ENCODE assay signal across 8 cellular contexts in genomic region chr22:37051629-37052385, GRCh38. TPM values are rescaled to one million over a fixed set of nuclear protein-coding genes. Genes with fewer than 3 reads are reported as not detected.
DNase-seq lines count a peak whose midpoint lies in the region; ATAC-seq and TF ChIP-seq lines count a peak whose summit lies in the region.

A gene with protein sequence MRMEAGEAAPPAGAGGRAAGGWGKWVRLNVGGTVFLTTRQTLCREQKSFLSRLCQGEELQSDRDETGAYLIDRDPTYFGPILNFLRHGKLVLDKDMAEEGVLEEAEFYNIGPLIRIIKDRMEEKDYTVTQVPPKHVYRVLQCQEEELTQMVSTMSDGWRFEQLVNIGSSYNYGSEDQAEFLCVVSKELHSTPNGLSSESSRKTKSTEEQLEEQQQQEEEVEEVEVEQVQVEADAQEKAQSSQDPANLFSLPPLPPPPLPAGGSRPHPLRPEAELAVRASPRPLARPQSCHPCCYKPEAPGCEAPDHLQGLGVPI (plus strand): TSS chr22:37051742. CDS start chr22:37051761, 19 bp downstream.

- H3K4me1 ChIP-seq in HEK293 (ENCODE audit: control insufficient read depth, insufficient read depth, low read length) = peaks cover 5% of the 10 kb centered on the region; the same call in 1 of the 2 replicates

- H3K36me3 Mint-ChIP-seq in activated CD8-positive, alpha-beta T cell treated with anti-CD3 and anti-CD28 coated beads, Interleukin-2, amount 10 ng/mL, durations not matched to agents 7 days and 5 days (ENCODE audit: low read depth) = peaks cover 8% of the 10 kb centered on the region

- H3K36me3 ChIP-seq in HEK293 (ENCODE audit: control insufficient read depth in 2 of 2, insufficient read depth in 1 of 2, low read length in 2 of 2) = peaks cover 0 to 40% of the 10 kb centered on the region in 2 experiments; a peak in 1 of 3 replicates

- CTCF ChIA-PET in HEK293 (lab: Yijun Ruan, JAX) = interaction anchor here (1.0 to 1.5 kb wide), 4 partner anchors 8 to 196 kb away, joined by 3 to 6 read pairs (median 4); no protein-coding TSS in a partner anchor
- CTCF ChIA-PET in activated CD8-positive, alpha-beta T cell treated with anti-CD3 and anti-CD28 coated beads, Interleukin-2, amount 10 ng/mL, durations not matched to agents 7 days and 5 days (lab: Charles Lee) = interaction anchor here (0.8 to 2.4 kb wide), 7 partner anchors 9 to 293 kb away, joined by 3 to 10 read pairs (median 6); no protein-coding TSS in a partner anchor

- TF ChIP-seq CTCF in HEK293 (tag by site-specific recombination; IDR thresholded peaks at IDR 0.05) = no peak

- peak; percentile 100 for ATAC-seq in activated CD8-positive, alpha-beta T cell treated with anti-CD3 and anti-CD28 coated beads, Interleukin-2, amount 10 ng/mL, durations not matched to agents 7 days and 5 days
- no peak for ATAC-seq in GM18517 (IDR thresholded peaks at IDR 0.05; ENCODE audit: unreplicated experiment)

- H3K4me3 ChIP-seq in HEK293 (ENCODE audit: low read depth, low read length) = peak within 1 kb of the TSS; percentile 73

- peak within 1 kb of the TSS; percentile 76 for H3K4me3 Mint-ChIP-seq in activated CD8-positive, alpha-beta T cell treated with anti-CD3 and anti-CD28 coated beads, Interleukin-2, amount 10 ng/mL, durations not matched to agents 7 days and 5 days

- DNase-seq in Daoy (ENCODE audit: low read depth) = peak; percentile 85
- DNase-seq in NCI-H510A (lab: John Stamatoyannopoulos, UW) = peak; percentile 24
- DNase-seq in activated CD8-positive, alpha-beta T cell treated with anti-CD3 and anti-CD28 coated beads, Interleukin-2, amount 10 ng/mL, durations not matched to agents 7 days and 5 days = peak; percentile 85
- DNase-seq in effector CD8-positive, alpha-beta T cell (lab: John Stamatoyannopoulos, UW) = peak; percentile 47
- peak; percentile 71 for DNase-seq in medulla oblongata (ENCODE audit: extremely low spot score)
- peak; percentile 61 to 64 (median 64) for DNase-seq in stimulated activated CD4-positive, alpha-beta T cell treated with anti-CD3 and anti-CD28 coated beads, TNF-alpha, amount 100 ng/mL, for 4 hours (ENCODE audit: low read depth in 3 of 3)

- H3K27ac Mint-ChIP-seq in activated CD8-positive, alpha-beta T cell treated with anti-CD3 and anti-CD28 coated beads, Interleukin-2, amount 10 ng/mL, durations not matched to agents 7 days and 5 days = peak within 1 kb of the TSS; percentile 63

- POLR2A ChIA-PET in HEK293 (lab: Yijun Ruan, JAX) = interaction anchor here (0.5 to 1.7 kb wide), 15 partner anchors 9 to 395 kb away, joined by 3 to 7 read pairs (median 3); partner anchors contain the start of gene TST
- POLR2A ChIA-PET in activated CD8-positive, alpha-beta T cell treated with anti-CD3 and anti-CD28 coated beads, Interleukin-2, amount 10 ng/mL, durations not matched to agents 7 days and 5 days (lab: Charles Lee) = interaction anchor here (0.8 to 1.2 kb wide), 4 partner anchors 28 to 276 kb away, joined by 3 to 4 read pairs (median 4); partner anchors contain the start of genes IFT27 and IL2RB

- H3K9me3 Mint-ChIP-seq in activated CD8-positive, alpha-beta T cell treated with anti-CD3 and anti-CD28 coated beads, Interleukin-2, amount 10 ng/mL, durations not matched to agents 7 days and 5 days (ENCODE audit: insufficient read depth) = no peaks in the 10 kb centered on the region

- peaks cover 19% of the 10 kb centered on the region for H3K4me1 Mint-ChIP-seq in activated CD8-positive, alpha-beta T cell treated with anti-CD3 and anti-CD28 coated beads, Interleukin-2, amount 10 ng/mL, durations not matched to agents 7 days and 5 days (ENCODE audit: low read depth)

- H3K9me3 ChIP-seq in HEK293 (ENCODE audit: control insufficient read depth, insufficient read depth, low read depth, low read length) = no peaks in the 10 kb centered on the region

- H3K27ac ChIP-seq in HEK293 (ENCODE audit: extremely low read depth, low read depth, low read length) = no peak within 1 kb of the TSS

- H3K27me3 Mint-ChIP-seq in activated CD8-positive, alpha-beta T cell treated with anti-CD3 and anti-CD28 coated beads, Interleukin-2, amount 10 ng/mL, durations not matched to agents 7 days and 5 days (ENCODE audit: low read depth) = no peaks in the 10 kb centered on the region

TF ChIP-seq in HEK293, 187 proteins besides CTCF, POLR2A, EP300 and RAD21 (continues in another document):
- TF ChIP-seq, protein P1, sequence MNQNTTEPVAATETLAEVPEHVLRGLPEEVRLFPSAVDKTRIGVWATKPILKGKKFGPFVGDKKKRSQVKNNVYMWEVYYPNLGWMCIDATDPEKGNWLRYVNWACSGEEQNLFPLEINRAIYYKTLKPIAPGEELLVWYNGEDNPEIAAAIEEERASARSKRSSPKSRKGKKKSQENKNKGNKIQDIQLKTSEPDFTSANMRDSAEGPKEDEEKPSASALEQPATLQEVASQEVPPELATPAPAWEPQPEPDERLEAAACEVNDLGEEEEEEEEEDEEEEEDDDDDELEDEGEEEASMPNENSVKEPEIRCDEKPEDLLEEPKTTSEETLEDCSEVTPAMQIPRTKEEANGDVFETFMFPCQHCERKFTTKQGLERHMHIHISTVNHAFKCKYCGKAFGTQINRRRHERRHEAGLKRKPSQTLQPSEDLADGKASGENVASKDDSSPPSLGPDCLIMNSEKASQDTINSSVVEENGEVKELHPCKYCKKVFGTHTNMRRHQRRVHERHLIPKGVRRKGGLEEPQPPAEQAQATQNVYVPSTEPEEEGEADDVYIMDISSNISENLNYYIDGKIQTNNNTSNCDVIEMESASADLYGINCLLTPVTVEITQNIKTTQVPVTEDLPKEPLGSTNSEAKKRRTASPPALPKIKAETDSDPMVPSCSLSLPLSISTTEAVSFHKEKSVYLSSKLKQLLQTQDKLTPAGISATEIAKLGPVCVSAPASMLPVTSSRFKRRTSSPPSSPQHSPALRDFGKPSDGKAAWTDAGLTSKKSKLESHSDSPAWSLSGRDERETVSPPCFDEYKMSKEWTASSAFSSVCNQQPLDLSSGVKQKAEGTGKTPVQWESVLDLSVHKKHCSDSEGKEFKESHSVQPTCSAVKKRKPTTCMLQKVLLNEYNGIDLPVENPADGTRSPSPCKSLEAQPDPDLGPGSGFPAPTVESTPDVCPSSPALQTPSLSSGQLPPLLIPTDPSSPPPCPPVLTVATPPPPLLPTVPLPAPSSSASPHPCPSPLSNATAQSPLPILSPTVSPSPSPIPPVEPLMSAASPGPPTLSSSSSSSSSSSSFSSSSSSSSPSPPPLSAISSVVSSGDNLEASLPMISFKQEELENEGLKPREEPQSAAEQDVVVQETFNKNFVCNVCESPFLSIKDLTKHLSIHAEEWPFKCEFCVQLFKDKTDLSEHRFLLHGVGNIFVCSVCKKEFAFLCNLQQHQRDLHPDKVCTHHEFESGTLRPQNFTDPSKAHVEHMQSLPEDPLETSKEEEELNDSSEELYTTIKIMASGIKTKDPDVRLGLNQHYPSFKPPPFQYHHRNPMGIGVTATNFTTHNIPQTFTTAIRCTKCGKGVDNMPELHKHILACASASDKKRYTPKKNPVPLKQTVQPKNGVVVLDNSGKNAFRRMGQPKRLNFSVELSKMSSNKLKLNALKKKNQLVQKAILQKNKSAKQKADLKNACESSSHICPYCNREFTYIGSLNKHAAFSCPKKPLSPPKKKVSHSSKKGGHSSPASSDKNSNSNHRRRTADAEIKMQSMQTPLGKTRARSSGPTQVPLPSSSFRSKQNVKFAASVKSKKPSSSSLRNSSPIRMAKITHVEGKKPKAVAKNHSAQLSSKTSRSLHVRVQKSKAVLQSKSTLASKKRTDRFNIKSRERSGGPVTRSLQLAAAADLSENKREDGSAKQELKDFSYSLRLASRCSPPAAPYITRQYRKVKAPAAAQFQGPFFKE (tag by site-specific recombination; IDR thresholded peaks at IDR 0.05; ENCODE audit: borderline replicate concordance) = no peak
- TF ChIP-seq ZFHX2 (tag by site-specific recombination; conservative IDR thresholded peaks at IDR 0.05) (peak; percentile 88), ELK4 (IDR thresholded peaks at IDR 0.05; ENCODE audit: borderline replicate concordance, low read depth, low read length) (no peak), OSR2 (tag by site-specific recombination; IDR thresholded peaks at IDR 0.05) (no peak), ZNF558 (tag by site-specific recombination; IDR thresholded peaks at IDR 0.05) (no peak), ZNF2 (tag by site-specific recombination; IDR thresholded peaks at IDR 0.05) (no peak), ZSCAN30 (tag by site-specific recombination; IDR thresholded peaks at IDR 0.05) (no peak), ZNF76 (tag by site-specific recombination; IDR thresholded peaks at IDR 0.05; ENCODE audit: borderline replicate concordance, low read depth) (peak; percentile 39; the same call in 1 of the 2 replicates), ZNF513 (tag by site-specific recombination; IDR thresholded peaks at IDR 0.05) (peak; percentile 59), ZNF426 (tag by site-specific recombination; IDR thresholded peaks at IDR 0.05) (no peak), ZNF19 (tag by site-specific recombination; IDR thresholded peaks at IDR 0.05; ENCODE audit: low read depth) (no peak), ZNF335 (tag by site-specific recombination; conservative IDR thresholded peaks at IDR 0.05) (peak; percentile 63), KLF9 (tag by site-specific recombination; IDR thresholded peaks at IDR 0.05; ENCODE audit: low read depth) (peak; percentile 58; the same call in 1 of the 2 replicates)

RNA-seq across cellular contexts. Expression of the gene that starts here (rescaled TPM):
- 20.6 and 20.8 TPM in 2 replicates for total RNA-seq in Daoy (2014; rRNA removed; shearing (Covaris generic))
- 10 to 100 TPM; 34.3 to 35.9 TPM for total RNA-seq in activated CD8-positive, alpha-beta T cell treated with anti-CD3 and anti-CD28 coated beads, Interleukin-2, amount 10 ng/mL, durations not matched to agents 7 days and 5 days

Comparison
In these comparisons a context has a peak if more than half of its experiments do, and no peak if none do; other contexts are left out.
1. DNase-seq: peak in every context shown above with its lines; median percentile 85 in Daoy; 85 in activated CD8-positive, alpha-beta T cell treated with anti-CD3 and anti-CD28 coated beads, Interleukin-2, amount 10 ng/mL, durations not matched to agents 7 days and 5 days; 71 in medulla oblongata; 64 in stimulated activated CD4-positive, alpha-beta T cell treated with anti-CD3 and anti-CD28 coated beads, TNF-alpha, amount 100 ng/mL, for 4 hours; 47 in effector CD8-positive, alpha-beta T cell; 24 in NCI-H510A.